ENCODE assay signal across 12 cellular contexts in genomic region chr16:85583491-85584181, GRCh38. TPM values are rescaled to one million over a fixed set of nuclear protein-coding genes. Genes with fewer than 3 reads are reported as not detected.
A peak's percentile ranks its signal among the peaks of the same experiment; 100 is the strongest.
DNase-seq lines count a peak whose midpoint lies in the region; ATAC-seq and TF ChIP-seq lines count a peak whose summit lies in the region.
"Had no signal": no experiment of that assay in that cellular context is flagged by ENCODE, and none has a peak within 500 bp of the region (broad histone marks: within the 10 kb centered on the region; RNA-seq: fewer than 3 reads in every experiment).

No MANE protein-coding gene starts in this region.

- ATAC-seq in WTC11, result peak; percentile 2; the same call in 1 of the 2 replicates

- CTCF ChIA-PET in WTC11 (lab: Charles Lee), result interaction anchor here (0.8 to 4.6 kb wide), 10 partner anchors 10 to 168 kb away, joined by 3 to 25 read pairs (median 6); no protein-coding TSS in a partner anchor

- H3K36me3 Mint-ChIP-seq in activated T-cell treated with anti-CD3 and anti-CD28 coated beads, Interleukin-2, amount 50 U/mL, for 24 hours (ENCODE audit: low read depth), result no peaks in the 10 kb centered on the region
- H3K36me3 Mint-ChIP-seq in WTC11, result no peaks in the 10 kb centered on the region
- H3K36me3 Mint-ChIP-seq in CD14-positive monocyte, result peaks cover 16 to 50% of the 10 kb centered on the region in 2 donors

- no peak for DNase-seq in activated T-cell treated with anti-CD3 and anti-CD28 coated beads, Interleukin-2, amount 50 U/mL, for 24 hours
- no peak for DNase-seq in activated T-cell treated with anti-CD3 and anti-CD28 coated beads, Interleukin-2, amount 50 U/mL, for 1 hour
- no peak for DNase-seq in WTC11 (ENCODE audit: low spot score)
- peak; percentile 20 for DNase-seq in superior temporal gyrus (ENCODE audit: extremely low spot score)
- DNase-seq in HuH-7 (ENCODE audit: low spot score), result no peak
- DNase-seq in DMS 273 (lab: John Stamatoyannopoulos, UW; ENCODE audit: unreplicated experiment), result no peak
- no peak for DNase-seq in CD14-positive monocyte (ENCODE audit: low spot score)
- DNase-seq: activated CD4-positive, alpha-beta T cell treated with anti-CD3 and anti-CD28 coated beads for 4 hours; AML-193; NCI-H774 had no signal

- H3K27me3 Mint-ChIP-seq in activated T-cell treated with anti-CD3 and anti-CD28 coated beads, Interleukin-2, amount 50 U/mL, for 24 hours, result no peaks in the 10 kb centered on the region
- H3K27me3 Mint-ChIP-seq in WTC11 (ENCODE audit: low read depth) (peaks cover 63% of the 10 kb centered on the region), CD14-positive monocyte (ENCODE audit: low read depth in 3 of 3) (peaks cover 0 to 1% (median 0%) of the 10 kb centered on the region in 3 donors)

- POLR2A ChIA-PET in WTC11 (lab: Charles Lee), result interaction anchor here (0.7 to 2.7 kb wide), 3 partner anchors 22 to 30 kb away, joined by 3 to 9 read pairs (median 6); no protein-coding TSS in a partner anchor

- H3K4me3 ChIP-seq in iPS-18c (ENCODE audit: insufficient read depth, low read depth, low read length), result peak overlapping the region; percentile 5; the same call in 1 of the 2 replicates
- H3K4me3 ChIP-seq: coronary artery had no signal

- no peaks in the 10 kb centered on the region for H3K9me3 Mint-ChIP-seq in activated T-cell treated with anti-CD3 and anti-CD28 coated beads, Interleukin-2, amount 50 U/mL, for 24 hours
- H3K9me3 Mint-ChIP-seq in WTC11 (no peaks in the 10 kb centered on the region), CD14-positive monocyte (no peaks in the 10 kb centered on the region)

- H3K4me1 Mint-ChIP-seq in activated T-cell treated with anti-CD3 and anti-CD28 coated beads, Interleukin-2, amount 50 U/mL, for 24 hours (ENCODE audit: low read depth), result peaks cover 24% of the 10 kb centered on the region
- H3K4me1 Mint-ChIP-seq in WTC11 (peaks cover 96% of the 10 kb centered on the region), CD14-positive monocyte (peaks cover 29% of the 10 kb centered on the region)

- intact Hi-C loops in CD14-positive monocyte (cut with micrococcal nuclease), result no loop called here

- H3K27ac Mint-ChIP-seq in activated T-cell treated with anti-CD3 and anti-CD28 coated beads, Interleukin-2, amount 50 U/mL, for 24 hours, result peak overlapping the region; percentile 90
- peak overlapping the region; percentile 60; the same call in 1 of the 2 replicates for H3K27ac Mint-ChIP-seq in WTC11
- H3K27ac Mint-ChIP-seq in CD14-positive monocyte, result peak overlapping the region in 1 of 7 donors; percentile 30

- H3K9me3 ChIP-seq in iPS-18c (ENCODE audit: control insufficient read depth, insufficient read depth, low read length), result no peaks in the 10 kb centered on the region

- H3K4me3 Mint-ChIP-seq in activated T-cell treated with anti-CD3 and anti-CD28 coated beads, Interleukin-2, amount 50 U/mL, for 24 hours, result peak overlapping the region; percentile 56
- H3K4me3 Mint-ChIP-seq in WTC11 (peak overlapping the region; percentile 35; the same call in 1 of the 2 replicates), CD14-positive monocyte (no peak overlapping the region)

- TF ChIP-seq CTCF in WTC11 (IDR thresholded peaks at IDR 0.05), result no peak
- TF ChIP-seq CTCF in CD14-positive monocyte (IDR thresholded peaks at IDR 0.05), result no peak

TF ChIP-seq in WTC11, 78 proteins besides CTCF, POLR2A, EP300 and RAD21:
- TF ChIP-seq ZNF263 (CRISPR knock-in tag; IDR thresholded peaks at IDR 0.05; ENCODE audit: low read depth) (no peak), OVOL2 (CRISPR knock-in tag; IDR thresholded peaks at IDR 0.05; ENCODE audit: borderline replicate concordance) (no peak), CREB1 (CRISPR knock-in tag; IDR thresholded peaks at IDR 0.05) (no peak), FOXP1 (CRISPR knock-in tag; IDR thresholded peaks at IDR 0.05; ENCODE audit: borderline replicate concordance) (0 out of 2 replicates have a peak, but pooled peaks have one; percentile 17), TEAD1 (CRISPR knock-in tag; IDR thresholded peaks at IDR 0.05) (0 out of 2 replicates have a peak, but pooled peaks have one; percentile 51), FOXK1 (CRISPR knock-in tag; IDR thresholded peaks at IDR 0.05) (0 out of 2 replicates have a peak, but pooled peaks have one; percentile 9)
- TF ChIP-seq, protein P1, sequence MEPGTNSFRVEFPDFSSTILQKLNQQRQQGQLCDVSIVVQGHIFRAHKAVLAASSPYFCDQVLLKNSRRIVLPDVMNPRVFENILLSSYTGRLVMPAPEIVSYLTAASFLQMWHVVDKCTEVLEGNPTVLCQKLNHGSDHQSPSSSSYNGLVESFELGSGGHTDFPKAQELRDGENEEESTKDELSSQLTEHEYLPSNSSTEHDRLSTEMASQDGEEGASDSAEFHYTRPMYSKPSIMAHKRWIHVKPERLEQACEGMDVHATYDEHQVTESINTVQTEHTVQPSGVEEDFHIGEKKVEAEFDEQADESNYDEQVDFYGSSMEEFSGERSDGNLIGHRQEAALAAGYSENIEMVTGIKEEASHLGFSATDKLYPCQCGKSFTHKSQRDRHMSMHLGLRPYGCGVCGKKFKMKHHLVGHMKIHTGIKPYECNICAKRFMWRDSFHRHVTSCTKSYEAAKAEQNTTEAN (CRISPR knock-in tag; IDR thresholded peaks at IDR 0.05), result peak; percentile 16; the same call in 1 of the 2 replicates
- TF ChIP-seq, protein P2, sequence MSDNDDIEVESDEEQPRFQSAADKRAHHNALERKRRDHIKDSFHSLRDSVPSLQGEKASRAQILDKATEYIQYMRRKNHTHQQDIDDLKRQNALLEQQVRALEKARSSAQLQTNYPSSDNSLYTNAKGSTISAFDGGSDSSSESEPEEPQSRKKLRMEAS (CRISPR knock-in tag; IDR thresholded peaks at IDR 0.05), result peak; percentile 51; the same call in 1 of the 2 replicates
- TF ChIP-seq, protein P3, sequence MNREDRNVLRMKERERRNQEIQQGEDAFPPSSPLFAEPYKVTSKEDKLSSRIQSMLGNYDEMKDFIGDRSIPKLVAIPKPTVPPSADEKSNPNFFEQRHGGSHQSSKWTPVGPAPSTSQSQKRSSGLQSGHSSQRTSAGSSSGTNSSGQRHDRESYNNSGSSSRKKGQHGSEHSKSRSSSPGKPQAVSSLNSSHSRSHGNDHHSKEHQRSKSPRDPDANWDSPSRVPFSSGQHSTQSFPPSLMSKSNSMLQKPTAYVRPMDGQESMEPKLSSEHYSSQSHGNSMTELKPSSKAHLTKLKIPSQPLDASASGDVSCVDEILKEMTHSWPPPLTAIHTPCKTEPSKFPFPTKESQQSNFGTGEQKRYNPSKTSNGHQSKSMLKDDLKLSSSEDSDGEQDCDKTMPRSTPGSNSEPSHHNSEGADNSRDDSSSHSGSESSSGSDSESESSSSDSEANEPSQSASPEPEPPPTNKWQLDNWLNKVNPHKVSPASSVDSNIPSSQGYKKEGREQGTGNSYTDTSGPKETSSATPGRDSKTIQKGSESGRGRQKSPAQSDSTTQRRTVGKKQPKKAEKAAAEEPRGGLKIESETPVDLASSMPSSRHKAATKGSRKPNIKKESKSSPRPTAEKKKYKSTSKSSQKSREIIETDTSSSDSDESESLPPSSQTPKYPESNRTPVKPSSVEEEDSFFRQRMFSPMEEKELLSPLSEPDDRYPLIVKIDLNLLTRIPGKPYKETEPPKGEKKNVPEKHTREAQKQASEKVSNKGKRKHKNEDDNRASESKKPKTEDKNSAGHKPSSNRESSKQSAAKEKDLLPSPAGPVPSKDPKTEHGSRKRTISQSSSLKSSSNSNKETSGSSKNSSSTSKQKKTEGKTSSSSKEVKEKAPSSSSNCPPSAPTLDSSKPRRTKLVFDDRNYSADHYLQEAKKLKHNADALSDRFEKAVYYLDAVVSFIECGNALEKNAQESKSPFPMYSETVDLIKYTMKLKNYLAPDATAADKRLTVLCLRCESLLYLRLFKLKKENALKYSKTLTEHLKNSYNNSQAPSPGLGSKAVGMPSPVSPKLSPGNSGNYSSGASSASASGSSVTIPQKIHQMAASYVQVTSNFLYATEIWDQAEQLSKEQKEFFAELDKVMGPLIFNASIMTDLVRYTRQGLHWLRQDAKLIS (CRISPR knock-in tag; IDR thresholded peaks at IDR 0.05; ENCODE audit: borderline replicate concordance), result no peak

RNA-seq across cellular contexts. Expression of gene GSE1, which starts 29.5 kb away (rescaled TPM):
- total RNA-seq in WTC11 (2021), result 91.0 to 124 TPM (median 93.8 TPM) in 3 replicates
- polyA plus RNA-seq in CD14-positive monocyte, result under 1 TPM; 0.67 to 0.86 TPM

Comparison
In these comparisons a context has a peak if more than half of its experiments do, and no peak if none do; other contexts are left out.
1. H3K4me3 Mint-ChIP-seq: peak in activated T-cell treated with anti-CD3 and anti-CD28 coated beads, Interleukin-2, amount 50 U/mL, for 24 hours (single experiment) and WTC11 (single experiment); none in CD14-positive monocyte (0 of 2).